ENCODE assay signal across 15 cellular contexts in genomic region chr1:6860401-6860800, GRCh38.
DNase-seq lines count a peak whose midpoint lies in the region; TF ChIP-seq lines count a peak whose summit lies in the region.
"Had no signal": no experiment of that assay in that cellular context is flagged by ENCODE, and none has a peak within 500 bp of the region (broad histone marks: within the 10 kb centered on the region; RNA-seq: fewer than 3 reads in every experiment).

No MANE protein-coding gene starts in this region.

- no peak overlapping the region for H2AFZ ChIP-seq in OCI-LY3 (ENCODE audit: low read depth, low read length)
- no peak overlapping the region for H2AFZ ChIP-seq in MM.1S (ENCODE audit: low read length)

- DNase-seq in HCEC 1CT (peak; percentile 67), coronary artery (ENCODE audit: low spot score) (no peak), progenitor cell of endocrine pancreas (ENCODE audit: low spot score, unreplicated experiment) (no peak), SIG-M5 treated with dmso at 0.1 percent for 504 hours (lab: John Stamatoyannopoulos, UW; ENCODE audit: unreplicated experiment) (no peak), activated gamma-delta T cell treated with Interleukin-2 at 50 U/mL for 16 hours (no peak), MM.1S (no peak), NCI-H187 treated with DMSO at 0.1 percent for 48 hours (lab: John Stamatoyannopoulos, UW) (no peak)
- DNase-seq: dorsolateral prefrontal cortex, NCI-H2029 treated with DMSO at 0.1 percent for 48 hours, T-helper 1 cell had no signal

- no peak overlapping the region; the same call in 1 of the 2 replicates for H3K9ac ChIP-seq in OCI-LY3 (ENCODE audit: low read length)
- H3K9ac ChIP-seq in MM.1S (ENCODE audit: low read length), result no peak overlapping the region

- no peak overlapping the region for H3K4me3 Mint-ChIP-seq in progenitor cell of endocrine pancreas (ENCODE audit: low read depth)

- H3K4me1 Mint-ChIP-seq in progenitor cell of endocrine pancreas (ENCODE audit: low read depth), result peaks cover 18% of the 10 kb centered on the region

- H3K4me2 ChIP-seq in OCI-LY3 (ENCODE audit: low read length), result peak overlapping the region; percentile 73; the same call in 1 of the 2 replicates
- no peak overlapping the region for H3K4me2 ChIP-seq in MM.1S (ENCODE audit: low read depth, low read length)

- no peaks in the 10 kb centered on the region for H3K9me3 ChIP-seq in OCI-LY3 (ENCODE audit: insufficient read depth, low read length)
- H3K9me3 ChIP-seq in MM.1S (replicated peaks; ENCODE audit: insufficient read depth, low read length), result no peaks in the 10 kb centered on the region
- H3K9me3 ChIP-seq: heart right ventricle, suprapubic skin had no signal

- peak overlapping the region; percentile 40 for H3K27ac Mint-ChIP-seq in progenitor cell of endocrine pancreas
- H3K27ac Mint-ChIP-seq: activated naive CD4-positive, alpha-beta T cell treated with anti-CD3 and anti-CD28 coated beads, Interleukin-2, amount 50 U/mL, for 72 hours had no signal

- no peaks in the 10 kb centered on the region for H3K27me3 Mint-ChIP-seq in progenitor cell of endocrine pancreas

- H3K36me3 Mint-ChIP-seq in progenitor cell of endocrine pancreas (ENCODE audit: insufficient read depth), result peaks cover 21% of the 10 kb centered on the region

- no peaks in the 10 kb centered on the region for H3F3A ChIP-seq in MM.1S (ENCODE audit: insufficient read depth, low read length)

- H3K4me1 ChIP-seq in OCI-LY3 (ENCODE audit: low read length) (peaks cover 29% of the 10 kb centered on the region), MM.1S (ENCODE audit: low read length) (no peaks in the 10 kb centered on the region)

- no peak for TF ChIP-seq CTCF in OCI-LY3 (IDR thresholded peaks at IDR 0.05; ENCODE audit: low read depth, low read length)
- TF ChIP-seq CTCF in coronary artery (IDR thresholded peaks at IDR 0.05), result no peak
- TF ChIP-seq CTCF in progenitor cell of endocrine pancreas (IDR thresholded peaks at IDR 0.05; ENCODE audit: unreplicated experiment), result no peak
- TF ChIP-seq CTCF in MM.1S (IDR thresholded peaks at IDR 0.05; ENCODE audit: low read length), result no peak

- H3K9me3 Mint-ChIP-seq in progenitor cell of endocrine pancreas (ENCODE audit: low read depth), result no peaks in the 10 kb centered on the region
- H3K9me3 Mint-ChIP-seq: activated naive CD4-positive, alpha-beta T cell treated with anti-CD3 and anti-CD28 coated beads, Interleukin-2, amount 50 U/mL, for 72 hours had no signal

- H3K27me3 ChIP-seq in OCI-LY3 (ENCODE audit: low read depth, low read length) (no peaks in the 10 kb centered on the region), MM.1S (replicated peaks; ENCODE audit: insufficient read depth, low read length) (no peaks in the 10 kb centered on the region)
- H3K27me3 ChIP-seq: dorsolateral prefrontal cortex, heart right ventricle, suprapubic skin had no signal

- H3K79me2 ChIP-seq in OCI-LY3 (ENCODE audit: low read length), result peaks cover 18% of the 10 kb centered on the region
- 0 out of 2 replicates have a peak, but pooled peaks cover 9% of the 10 kb centered on the region for H3K79me2 ChIP-seq in MM.1S (ENCODE audit: low read length)

- H3K9me2 ChIP-seq in MM.1S (replicated peaks; ENCODE audit: insufficient read depth, low read length), result no peaks in the 10 kb centered on the region

- H4K20me1 ChIP-seq in OCI-LY3 (ENCODE audit: insufficient read depth, low read length) (no peaks in the 10 kb centered on the region), MM.1S (ENCODE audit: insufficient read depth, low read length) (no peaks in the 10 kb centered on the region)

- H3K4me3 ChIP-seq in OCI-LY3 (ENCODE audit: low read length) (no peak overlapping the region), coronary artery (no peak overlapping the region), MM.1S (ENCODE audit: low read length) (no peak overlapping the region)
- H3K4me3 ChIP-seq: dorsolateral prefrontal cortex, heart right ventricle, lung, suprapubic skin had no signal

- H3K36me3 ChIP-seq in OCI-LY3 (replicated peaks; ENCODE audit: low read depth, low read length) (no peaks in the 10 kb centered on the region), MM.1S (replicated peaks; ENCODE audit: insufficient read depth, low read length) (no peaks in the 10 kb centered on the region)

- peak overlapping the region; percentile 87 for H3K27ac ChIP-seq in OCI-LY3 (ENCODE audit: low read length)
- peak overlapping the region; percentile 28 to 75 for H3K27ac ChIP-seq in coronary artery
- H3K27ac ChIP-seq in MM.1S (ENCODE audit: low read length), result no peak overlapping the region
- H3K27ac ChIP-seq: dorsolateral prefrontal cortex had no signal
